8 cellular contexts compared by ENCODE assay signal in the genomic region with DNA sequence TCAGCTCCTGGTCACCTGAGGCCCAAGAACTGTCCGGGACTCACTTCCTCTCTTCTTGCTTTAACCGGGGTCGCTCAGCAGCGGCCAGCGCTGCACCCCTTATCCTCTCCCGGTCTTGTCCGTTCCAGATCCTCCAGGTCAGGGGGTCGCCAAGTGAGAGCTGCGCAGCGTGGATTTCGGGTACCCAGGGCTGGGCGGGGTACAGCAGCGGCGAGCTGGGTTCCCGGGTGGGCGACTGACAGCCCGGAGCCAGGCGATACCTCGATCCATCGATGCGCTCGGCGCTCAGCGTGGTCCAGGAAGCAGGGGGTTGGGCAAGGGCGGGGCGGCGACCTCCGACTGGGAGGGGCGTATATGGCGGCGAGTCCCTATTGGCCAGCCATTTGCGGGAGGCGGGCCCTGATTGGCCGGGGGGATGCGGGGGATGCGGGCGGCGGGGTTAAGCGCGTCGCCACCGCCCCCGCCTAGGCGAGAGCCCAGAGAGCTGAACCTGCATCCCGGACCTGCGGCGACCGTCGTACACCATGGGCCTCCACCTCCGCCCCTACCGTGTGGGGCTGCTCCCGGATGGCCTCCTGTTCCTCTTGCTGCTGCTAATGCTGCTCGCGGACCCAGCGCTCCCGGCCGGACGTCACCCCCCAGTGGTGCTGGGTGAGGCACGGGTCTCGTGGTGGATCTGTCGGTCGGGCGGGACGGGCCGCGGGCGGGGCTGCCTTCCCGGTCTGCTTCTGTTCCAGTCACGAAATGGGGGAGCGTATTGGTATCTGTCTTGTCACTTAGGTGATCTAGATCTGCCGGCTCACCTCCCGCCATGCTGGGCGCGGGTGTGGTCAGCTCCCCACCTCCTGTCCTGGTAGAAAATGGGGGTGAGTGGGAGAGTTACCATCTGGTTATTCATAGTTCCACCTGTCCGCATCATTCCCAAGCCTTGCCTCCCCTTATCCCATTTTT. TPM values are rescaled to one million over a fixed set of nuclear protein-coding genes. Genes with fewer than 3 reads are reported as not detected.
DNase-seq lines count a peak whose midpoint lies in the region; ATAC-seq, FAIRE-seq and TF ChIP-seq lines count a peak whose summit lies in the region.

A gene with protein sequence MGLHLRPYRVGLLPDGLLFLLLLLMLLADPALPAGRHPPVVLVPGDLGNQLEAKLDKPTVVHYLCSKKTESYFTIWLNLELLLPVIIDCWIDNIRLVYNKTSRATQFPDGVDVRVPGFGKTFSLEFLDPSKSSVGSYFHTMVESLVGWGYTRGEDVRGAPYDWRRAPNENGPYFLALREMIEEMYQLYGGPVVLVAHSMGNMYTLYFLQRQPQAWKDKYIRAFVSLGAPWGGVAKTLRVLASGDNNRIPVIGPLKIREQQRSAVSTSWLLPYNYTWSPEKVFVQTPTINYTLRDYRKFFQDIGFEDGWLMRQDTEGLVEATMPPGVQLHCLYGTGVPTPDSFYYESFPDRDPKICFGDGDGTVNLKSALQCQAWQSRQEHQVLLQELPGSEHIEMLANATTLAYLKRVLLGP (plus strand): TSS at position 471 of the 951 bp plus-strand sequence. CDS start 54 bp downstream, at position 525.

- no peak for FAIRE-seq in frontal cortex (lab: Jason Lieb, UNC)

- TF ChIP-seq CTCF in neutrophil (IDR thresholded peaks at IDR 0.05) = no peak

- H3K9ac ChIP-seq in subcutaneous abdominal adipose tissue (ENCODE audit: low read length in 5 of 5) = peak within 1 kb of the TSS; percentile 41 to 82 (median 78)

- no peaks in the 10 kb centered on the region for H3K27me3 ChIP-seq in SJCRH30
- H3K27me3 ChIP-seq in neutrophil = no peaks in the 10 kb centered on the region
- H3K27me3 ChIP-seq in subcutaneous abdominal adipose tissue (ENCODE audit: control insufficient read depth in 5 of 5, insufficient read depth in 4 of 5, low read length in 5 of 5) = no peaks in the 10 kb centered on the region

- H3K9me3 ChIP-seq in SJCRH30 (replicated peaks) = no peaks in the 10 kb centered on the region
- no peaks in the 10 kb centered on the region for H3K9me3 ChIP-seq in neutrophil
- H3K9me3 ChIP-seq in subcutaneous abdominal adipose tissue (ENCODE audit: control insufficient read depth in 5 of 5, low read length in 5 of 5) = no peaks in the 10 kb centered on the region

- no peaks in the 10 kb centered on the region for H3K4me1 ChIP-seq in SJCRH30
- peaks cover 25 to 34% of the 10 kb centered on the region in 2 experiments for H3K4me1 ChIP-seq in neutrophil (ENCODE audit: control insufficient read depth in 1 of 2, insufficient read depth in 1 of 2, low read depth in 1 of 2, low read length in 1 of 2)
- peaks cover 15 to 52% (median 43%) of the 10 kb centered on the region in 5 donors for H3K4me1 ChIP-seq in subcutaneous abdominal adipose tissue (ENCODE audit: control insufficient read depth in 5 of 5, insufficient read depth in 5 of 5, low read length in 5 of 5)

- peak; percentile 85 for ATAC-seq in GM21737 (IDR thresholded peaks at IDR 0.05; ENCODE audit: unreplicated experiment)

- no peaks in the 10 kb centered on the region for H3K36me3 ChIP-seq in SJCRH30
- H3K36me3 ChIP-seq in neutrophil = no peaks in the 10 kb centered on the region
- H3K36me3 ChIP-seq in subcutaneous abdominal adipose tissue (ENCODE audit: control insufficient read depth in 5 of 5, insufficient read depth in 5 of 5, low read length in 5 of 5) = peaks cover 0 to 17% (median 12%) of the 10 kb centered on the region in 5 donors

- peak; percentile 93 for DNase-seq in ELF-1 (ENCODE audit: low read depth, low spot score)
- peak; percentile 65 for DNase-seq in KG1 (lab: John Stamatoyannopoulos, UW)
- peak; percentile 87 to 91 for DNase-seq in SJCRH30
- DNase-seq in activated naive CD4-positive, alpha-beta T cell (lab: John Stamatoyannopoulos, UW) = peak; percentile 91 to 96 (median 94)
- DNase-seq in frontal cortex (ENCODE audit: low spot score in 2 of 2) = peak; percentile 95 to 98

- H3K27ac ChIP-seq in SJCRH30 (0 out of 2 replicates have a peak within 1 kb of the TSS, but pooled peaks have one; percentile 3), neutrophil (peak within 1 kb of the TSS; percentile 28), subcutaneous abdominal adipose tissue (ENCODE audit: low read depth, low read length) (peak within 1 kb of the TSS; percentile 65)

- H3K4me3 ChIP-seq in SJCRH30 (peak within 1 kb of the TSS; percentile 71), neutrophil (ENCODE audit: low read depth in 1 of 2, low read length in 1 of 2) (peak within 1 kb of the TSS; percentile 86 to 96), subcutaneous abdominal adipose tissue (ENCODE audit: low read depth in 1 of 5, low read length in 5 of 5) (peak within 1 kb of the TSS; percentile 84 to 98 (median 95))

RNA-seq across cellular contexts. Expression of the gene that starts here (rescaled TPM):
- 7.4 and 9.0 TPM in 2 replicates for total RNA-seq in SJCRH30 (2014; rRNA removed; shearing (Covaris generic))
- total RNA-seq in frontal cortex = 18.3 TPM

Comparison
In these comparisons a context has a peak if more than half of its experiments do, and no peak if none do; other contexts are left out.
1. Peak in every context shown above with its lines: DNase-seq, ATAC-seq, H3K4me3 ChIP-seq and H3K27ac ChIP-seq.
2. H3K27ac ChIP-seq: peak in every context shown above with its lines; median percentile 65 in subcutaneous abdominal adipose tissue; 28 in neutrophil; 3 in SJCRH30.